Comparison of ENCODE assay signal across 20 cellular contexts in the genomic region with DNA sequence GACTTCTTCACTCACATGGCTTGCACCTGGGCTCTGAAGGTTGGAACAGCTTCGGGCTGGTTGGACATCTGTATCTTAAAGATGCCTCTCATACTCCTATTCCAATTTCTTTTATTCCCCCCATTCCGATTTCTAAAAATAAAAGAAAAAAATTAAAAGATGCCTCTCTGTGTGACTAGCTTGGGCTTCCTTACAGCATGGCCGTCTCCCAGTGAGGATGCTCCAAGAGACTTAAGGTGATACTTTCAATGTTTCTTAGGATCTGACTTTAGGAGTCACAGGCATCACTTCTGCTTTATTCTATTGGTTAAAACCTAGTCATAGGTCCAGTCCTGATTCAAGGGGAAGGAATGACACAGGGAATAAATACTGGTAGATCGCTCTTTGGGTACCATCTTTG. TPM values are rescaled to one million over a fixed set of nuclear protein-coding genes. Genes with fewer than 3 reads are reported as not detected.
DNase-seq lines count a peak whose midpoint lies in the region; ATAC-seq and TF ChIP-seq lines count a peak whose summit lies in the region.
"Had no signal": no experiment of that assay in that cellular context is flagged by ENCODE, and none has a peak within 500 bp of the region (broad histone marks: within the 10 kb centered on the region; RNA-seq: fewer than 3 reads in every experiment).

No MANE protein-coding gene starts in this region.

- no peak for ATAC-seq in foreskin keratinocyte

- H3K4me1 ChIP-seq in HEK293 (ENCODE audit: control insufficient read depth, insufficient read depth, low read length) (no peaks in the 10 kb centered on the region), liver (ENCODE audit: control insufficient read depth in 4 of 4, insufficient read depth in 4 of 4, low read length in 3 of 4) (peaks cover 8 to 25% (median 17%) of the 10 kb centered on the region in 4 donors), testis (peaks cover 22% of the 10 kb centered on the region), foreskin keratinocyte (no peaks in the 10 kb centered on the region)
- H3K4me1 ChIP-seq: HAP-1 had no signal

- no peak overlapping the region for H3K4me3 ChIP-seq in HEK293 (ENCODE audit: low read depth, low read length)
- H3K4me3 ChIP-seq in liver (ENCODE audit: low read depth in 1 of 3, low read length in 3 of 3) = no peak overlapping the region
- H3K4me3 ChIP-seq in testis = no peak overlapping the region
- H3K4me3 ChIP-seq: HAP-1 had no signal

- no peak for DNase-seq in testis
- no peak for DNase-seq in glomerular visceral epithelial cell (ENCODE audit: extremely low spot score)
- no peak for DNase-seq in foreskin keratinocyte
- no peak for DNase-seq in SKM-1 treated with dmso at 0.1 percent for 144 hours (lab: John Stamatoyannopoulos, UW; ENCODE audit: unreplicated experiment)
- DNase-seq: C1 segment of cervical spinal cord; Calu3; CD4-positive, alpha-beta memory T cell; COR-L47; DMS53; DMS79 treated with DMSO at 0.1 percent for 48 hours; GF-D8; GOT3 had no signal

- no peak for TF ChIP-seq POLR2A in testis (IDR thresholded peaks at IDR 0.05)

- TF ChIP-seq RAD21 in liver (IDR thresholded peaks at IDR 0.05) = no peak

- CTCF ChIA-PET in HEK293 (lab: Yijun Ruan, JAX) = interaction anchor here (0.7 to 1.7 kb wide), 2 partner anchors 28 to 32 kb away, joined by 3 to 5 read pairs; no protein-coding TSS in a partner anchor

- H3K9me3 ChIP-seq in HEK293 (ENCODE audit: control insufficient read depth, insufficient read depth, low read depth, low read length) = no peaks in the 10 kb centered on the region
- H3K9me3 ChIP-seq in liver (ENCODE audit: control insufficient read depth in 4 of 4, low read length in 3 of 4) = peaks cover 0 to 3% (median 2%) of the 10 kb centered on the region in 4 donors
- H3K9me3 ChIP-seq in testis = no peaks in the 10 kb centered on the region
- H3K9me3 ChIP-seq: HAP-1 had no signal

- H3K36me3 ChIP-seq in HEK293 (ENCODE audit: control insufficient read depth in 2 of 2, insufficient read depth in 1 of 2, low read length in 2 of 2) (no peaks in the 10 kb centered on the region), liver (ENCODE audit: control insufficient read depth in 4 of 4, insufficient read depth in 3 of 4, low read depth in 1 of 4, low read length in 3 of 4) (no peaks in the 10 kb centered on the region), testis (ENCODE audit: low read depth, missing control alignments) (no peaks in the 10 kb centered on the region)
- H3K36me3 ChIP-seq: HAP-1 had no signal

- H3K9ac ChIP-seq in liver (ENCODE audit: low read depth in 1 of 2, low read length in 2 of 2) = no peak overlapping the region

- 75% methylated on average over 4 of the region's 4 CpGs for WGBS in liver
- 72 to 75% methylated on average over 4 of the region's 4 CpGs for WGBS in testis, 2 donors

- no peak for TF ChIP-seq CTCF in HEK293 (tag by site-specific recombination; IDR thresholded peaks at IDR 0.05)
- no peak for TF ChIP-seq CTCF in liver (IDR thresholded peaks at IDR 0.05; ENCODE audit: low read depth, low read length, missing input control)
- TF ChIP-seq CTCF in testis (IDR thresholded peaks at IDR 0.05) = no peak
- no peak for TF ChIP-seq CTCF in foreskin keratinocyte (conservative IDR thresholded peaks at IDR 0.05)

- POLR2A ChIA-PET in HEK293 (lab: Yijun Ruan, JAX) = no interaction called here

- H3K27me3 ChIP-seq in liver (ENCODE audit: control insufficient read depth in 4 of 4, insufficient read depth in 4 of 4, low read length in 3 of 4) = no peaks in the 10 kb centered on the region
- H3K27me3 ChIP-seq in testis = no peaks in the 10 kb centered on the region
- H3K27me3 ChIP-seq in foreskin keratinocyte = no peaks in the 10 kb centered on the region

- intact Hi-C loops in testis (cut with DNase I; ENCODE audit: low total_unique reads) = no loop called here

- H3K27ac ChIP-seq in HEK293 (ENCODE audit: extremely low read depth, low read depth, low read length) (no peak overlapping the region), liver (ENCODE audit: low read depth in 1 of 2, low read length in 2 of 2) (peak overlapping the region; percentile 66 to 75), testis (peak overlapping the region; percentile 56 to 80), foreskin keratinocyte (no peak overlapping the region)

TF ChIP-seq in HEK293, 187 proteins besides CTCF, POLR2A, EP300 and RAD21:
- TF ChIP-seq ZNF362 (tag by site-specific recombination; IDR thresholded peaks at IDR 0.05) = no peak
- TF ChIP-seq, protein P1, sequence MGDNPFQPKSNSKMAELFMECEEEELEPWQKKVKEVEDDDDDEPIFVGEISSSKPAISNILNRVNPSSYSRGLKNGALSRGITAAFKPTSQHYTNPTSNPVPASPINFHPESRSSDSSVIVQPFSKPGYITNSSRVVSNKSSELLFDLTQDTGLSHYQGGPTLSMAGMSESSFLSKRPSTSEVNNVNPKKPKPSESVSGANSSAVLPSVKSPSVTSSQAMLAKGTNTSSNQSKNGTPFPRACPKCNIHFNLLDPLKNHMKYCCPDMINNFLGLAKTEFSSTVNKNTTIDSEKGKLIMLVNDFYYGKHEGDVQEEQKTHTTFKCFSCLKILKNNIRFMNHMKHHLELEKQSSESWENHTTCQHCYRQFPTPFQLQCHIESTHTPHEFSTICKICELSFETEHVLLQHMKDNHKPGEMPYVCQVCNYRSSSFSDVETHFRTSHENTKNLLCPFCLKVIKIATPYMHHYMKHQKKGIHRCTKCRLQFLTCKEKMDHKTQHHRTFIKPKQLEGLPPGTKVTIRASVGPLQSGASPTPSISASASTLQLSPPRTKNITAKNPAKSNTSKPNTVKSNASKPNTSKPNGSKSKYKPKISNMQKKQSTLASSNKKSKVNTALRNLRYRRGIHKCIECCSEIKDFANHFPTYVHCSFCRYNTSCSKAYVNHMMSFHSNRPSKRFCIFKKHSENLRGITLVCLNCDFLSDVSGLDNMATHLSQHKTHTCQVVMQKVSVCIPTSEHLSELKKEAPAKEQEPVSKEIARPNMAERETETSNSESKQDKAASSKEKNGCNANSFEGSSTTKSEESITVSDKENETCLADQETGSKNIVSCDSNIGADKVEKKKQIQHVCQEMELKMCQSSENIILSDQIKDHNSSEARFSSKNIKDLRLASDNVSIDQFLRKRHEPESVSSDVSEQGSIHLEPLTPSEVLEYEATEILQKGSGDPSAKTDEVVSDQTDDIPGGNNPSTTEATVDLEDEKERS (tag by site-specific recombination; IDR thresholded peaks at IDR 0.05) = 0 out of 2 replicates have a peak, but pooled peaks have one; percentile 13
- TF ChIP-seq ZNF157 (tag by site-specific recombination; IDR thresholded peaks at IDR 0.05) = no peak
- TF ChIP-seq ZNF677 (tag by site-specific recombination; IDR thresholded peaks at IDR 0.05) = no peak

TF ChIP-seq in liver, 16 proteins besides CTCF, POLR2A, EP300 and RAD21 (continues in another document):
- TF ChIP-seq GABPA (IDR thresholded peaks at IDR 0.05 in 1 of 2, conservative IDR thresholded peaks at IDR 0.05 in 1 of 2) (no peak), NR2F2 (IDR thresholded peaks at IDR 0.05) (no peak), HNF4G (IDR thresholded peaks at IDR 0.05) (no peak), FOXA1 (IDR thresholded peaks at IDR 0.05) (no peak), REST (IDR thresholded peaks at IDR 0.05) (no peak), HNF4A (conservative IDR thresholded peaks at IDR 0.05) (no peak), YY1 (IDR thresholded peaks at IDR 0.05) (no peak), RXRA (IDR thresholded peaks at IDR 0.05) (no peak), SP1 (IDR thresholded peaks at IDR 0.05) (no peak), JUND (IDR thresholded peaks at IDR 0.05) (no peak)
- TF ChIP-seq, protein P2, sequence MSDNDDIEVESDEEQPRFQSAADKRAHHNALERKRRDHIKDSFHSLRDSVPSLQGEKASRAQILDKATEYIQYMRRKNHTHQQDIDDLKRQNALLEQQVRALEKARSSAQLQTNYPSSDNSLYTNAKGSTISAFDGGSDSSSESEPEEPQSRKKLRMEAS (IDR thresholded peaks at IDR 0.05) = no peak
- TF ChIP-seq, protein P3, sequence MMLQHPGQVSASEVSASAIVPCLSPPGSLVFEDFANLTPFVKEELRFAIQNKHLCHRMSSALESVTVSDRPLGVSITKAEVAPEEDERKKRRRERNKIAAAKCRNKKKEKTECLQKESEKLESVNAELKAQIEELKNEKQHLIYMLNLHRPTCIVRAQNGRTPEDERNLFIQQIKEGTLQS (IDR thresholded peaks at IDR 0.05) = no peak

RNA-seq across cellular contexts. Expression of gene SULT2A1, which starts 9.9 kb away (rescaled TPM):
- 100 to 1,000 TPM in 1 of 2 donors, 10 to 100 TPM in 1; 22.9 to 655 TPM for total RNA-seq in liver
- polyA plus RNA-seq in liver = 100 to 1,000 TPM; 726 to 892 TPM
- 1 to 10 TPM in 1 of 2 donors, under 1 TPM in 1; 0.24 to 1.2 TPM for total RNA-seq in testis
- polyA plus RNA-seq in testis (ENCODE audit: insufficient read depth, low read depth, low replicate concordance) = 2.3 TPM
- total RNA-seq in foreskin keratinocyte = not detected in 2 replicates
- polyA plus RNA-seq in foreskin keratinocyte = not detected in 2 replicates
- total RNA-seq: A172; A673; Calu3; CD4-positive, alpha-beta memory T cell; Daoy; G401 had no signal
- polyA plus RNA-seq: BJ; CD4-positive, alpha-beta memory T cell had no signal

RNA-seq across cellular contexts. Expression of gene TPRX2, which starts 37.0 kb away (rescaled TPM):
- total RNA-seq in liver (not detected), testis (under 1 TPM; 0.37 to 0.63 TPM), foreskin keratinocyte (not detected in 2 replicates)
- polyA plus RNA-seq in liver (not detected), testis (ENCODE audit: insufficient read depth, low read depth, low replicate concordance) (0.53 TPM), foreskin keratinocyte (not detected in 2 replicates)
- total RNA-seq: A172; A673; Calu3; CD4-positive, alpha-beta memory T cell; Daoy; G401 had no signal
- polyA plus RNA-seq: BJ; CD4-positive, alpha-beta memory T cell had no signal

Comparison
In these comparisons a context has a peak if more than half of its experiments do, and no peak if none do; other contexts are left out.
1. H3K27ac ChIP-seq: peak in liver (2 of 2) and testis (2 of 2); none in HEK293 (single experiment) and foreskin keratinocyte (single experiment).
2. RNA of gene SULT2A1, which starts 9.9 kb away (total RNA-seq): 22.9 to 655 TPM in liver; 0.24 to 1.2 TPM in testis and not detected in foreskin keratinocyte; every median in the first group is over 10 times any median in the second.